ENCODE assay signal across 25 cellular contexts in genomic region chr7:104012815-104013214, GRCh38. TPM values are rescaled to one million over a fixed set of nuclear protein-coding genes. Genes with fewer than 3 reads are reported as not detected.
DNase-seq lines count a peak whose midpoint lies in the region; ATAC-seq and TF ChIP-seq lines count a peak whose summit lies in the region.
"Had no signal": no experiment of that assay in that cellular context is flagged by ENCODE, and none has a peak within 500 bp of the region (broad histone marks: within the 10 kb centered on the region; RNA-seq: fewer than 3 reads in every experiment).

No MANE protein-coding gene starts in this region.

- TF ChIP-seq CTCF in IMR-90 (conservative IDR thresholded peaks at IDR 0.05; ENCODE audit: low read depth, low read length) (no peak), LNCaP clone FGC (IDR thresholded peaks at IDR 0.05; ENCODE audit: control insufficient read depth, extremely low read depth, insufficient read depth) (no peak)

- H4K91ac ChIP-seq in IMR-90 (ENCODE audit: insufficient read depth, low read depth, low read length) = no peak overlapping the region

- no peaks in the 10 kb centered on the region for H3K27me3 ChIP-seq in IMR-90 (ENCODE audit: control insufficient read depth, insufficient read depth, low read length)
- H3K27me3 ChIP-seq: BE2C, BLaER1 had no signal

- H2BK15ac ChIP-seq in IMR-90 (ENCODE audit: low read depth, low read length) = no peak overlapping the region

- H3K4me2 ChIP-seq in IMR-90 (ENCODE audit: low read depth, low read length) = no peak overlapping the region
- H3K4me2 ChIP-seq: BLaER1 had no signal

- H3K9me3 ChIP-seq in IMR-90 (ENCODE audit: control insufficient read depth, insufficient read depth, low read length) = no peaks in the 10 kb centered on the region
- H3K9me3 ChIP-seq: BE2C, BLaER1 had no signal

- no peak for TF ChIP-seq RAD21 in IMR-90 (IDR thresholded peaks at IDR 0.05; ENCODE audit: low read length)

- no peak overlapping the region for H2AFZ ChIP-seq in IMR-90 (replicated peaks; ENCODE audit: low read length, poor library complexity)

- no peak overlapping the region for H4K5ac ChIP-seq in IMR-90 (ENCODE audit: low read depth, low read length)

- H3K4ac ChIP-seq in IMR-90 (ENCODE audit: low read depth, low read length) = no peak overlapping the region

- no CpG with 5 or more reads among the region's 1 CpG for WGBS in IMR-90 (ENCODE audit: extremely low coverage in 2 of 2, insufficient read length in 1 of 2), 2 experiments

- no peak overlapping the region for H3K23ac ChIP-seq in IMR-90 (ENCODE audit: low read depth, low read length)

- H3K9ac ChIP-seq in IMR-90 (ENCODE audit: low read depth, low read length) = no peak overlapping the region
- H3K9ac ChIP-seq: BLaER1 had no signal

- H3K27ac ChIP-seq in IMR-90 (ENCODE audit: insufficient read depth, low read length) = no peak overlapping the region
- H3K27ac ChIP-seq: BLaER1 had no signal

- no TSS peak for BruUV-seq in IMR-90 (replicated peaks; lab: Mats Ljungman, UMichigan)

- H3K4me1 ChIP-seq in IMR-90 (ENCODE audit: control insufficient read depth, insufficient read depth, low read length) = no peaks in the 10 kb centered on the region
- H3K4me1 ChIP-seq: BLaER1 had no signal

- in situ Hi-C loops in IMR-90 (cut with MboI; ENCODE audit: low sequenced_read_pairs) = no loop called here

- DNase-seq in IMR-90 (peak; percentile 2), LNCaP clone FGC (ENCODE audit: low read depth) (peak; percentile 23), fibroblast of gingiva (ENCODE audit: low read depth) (peak; percentile 3), UCSD-AML1 (lab: John Stamatoyannopoulos, UW; ENCODE audit: unreplicated experiment) (no peak), posterior vena cava (ENCODE audit: low spot score) (no peak), middle frontal gyrus (ENCODE audit: extremely low spot score, low spot score) (no peak)
- DNase-seq: 8988T; ACHN; BE2C; C1 segment of cervical spinal cord; CD4-positive, alpha-beta memory T cell; CD4-positive, CD25-positive, alpha-beta regulatory T cell; CD8-positive, alpha-beta memory T cell; COR-L47; DMS 273 treated with DMSO at 0.1 percent for 48 hours; DMS153; DMS53; DMS79; DND-41; EL; GDM1 had no signal

- H3K9me1 ChIP-seq in IMR-90 (ENCODE audit: insufficient read depth, low read length) = no peaks in the 10 kb centered on the region

- H3K4me3 ChIP-seq in IMR-90 (ENCODE audit: insufficient read depth, low read depth, low read length) (no peak overlapping the region), LNCaP clone FGC (ENCODE audit: low read depth, low read length) (no peak overlapping the region)
- H3K4me3 ChIP-seq: BLaER1, GM12878 had no signal

- POLR2A ChIA-PET in IMR-90 (lab: Charles Lee; ENCODE audit: unreplicated experiment) = no interaction called here

- intact Hi-C loops in IMR-90 (cut with micrococcal nuclease) = no loop called here
- intact Hi-C loops in posterior vena cava (cut with DNase I) = no loop called here

- no peak for TF ChIP-seq POLR2A in IMR-90 (IDR thresholded peaks at IDR 0.05; ENCODE audit: low read depth, low read length)

- ATAC-seq in IMR-90 (ENCODE audit: low read depth) = no peak
- ATAC-seq: GM12878 had no signal

- H2AK9ac ChIP-seq in IMR-90 (replicated peaks; ENCODE audit: low read depth, low read length, poor library complexity) = no peak overlapping the region

- H3K36me3 ChIP-seq in IMR-90 (ENCODE audit: control insufficient read depth, insufficient read depth, low read length) = no peaks in the 10 kb centered on the region
- H3K36me3 ChIP-seq: BE2C, BLaER1 had no signal

- dilution Hi-C loops in IMR-90 (cut with HindIII; ENCODE audit: low sequenced_read_pairs, unreplicated experiment) = no loop called here

- H2BK5ac ChIP-seq in IMR-90 (ENCODE audit: low read depth, low read length, poor library complexity, severe bottlenecking) = no peak overlapping the region

- CTCF ChIA-PET in IMR-90 (lab: Yijun Ruan, JAX) = no interaction called here

- H4K20me1 ChIP-seq in IMR-90 (ENCODE audit: insufficient read depth, low read length) = no peaks in the 10 kb centered on the region
- H4K20me1 ChIP-seq: BLaER1 had no signal

- H2BK120ac ChIP-seq in IMR-90 (ENCODE audit: low read depth, low read length) = no peak overlapping the region

- H4K8ac ChIP-seq in IMR-90 (ENCODE audit: low read depth in 2 of 2, low read length in 2 of 2) = no peak overlapping the region

- no peak overlapping the region for H3K56ac ChIP-seq in IMR-90 (ENCODE audit: extremely low read depth, insufficient read depth, low read length)

- H3K14ac ChIP-seq in IMR-90 (replicated peaks; ENCODE audit: low read depth, low read length) = no peak overlapping the region

- no peaks in the 10 kb centered on the region for H3K79me1 ChIP-seq in IMR-90 (ENCODE audit: low read depth in 1 of 2, low read length in 2 of 2)

- H2BK20ac ChIP-seq in IMR-90 (ENCODE audit: low read depth, low read length) = no peak overlapping the region

- H2AK5ac ChIP-seq in IMR-90 (ENCODE audit: low read depth, low read length) = no peak overlapping the region

- no peak overlapping the region for H3K18ac ChIP-seq in IMR-90 (ENCODE audit: low read depth, low read length)

TF ChIP-seq in IMR-90, 13 proteins besides CTCF, POLR2A, EP300 and RAD21:
- no peak for TF ChIP-seq RCOR1 (IDR thresholded peaks at IDR 0.05; ENCODE audit: insufficient replicate concordance, low read length)
- TF ChIP-seq NFE2L2 (IDR thresholded peaks at IDR 0.05; ENCODE audit: low read depth, low read length) = no peak
- no peak for TF ChIP-seq RFX5 (IDR thresholded peaks at IDR 0.05; ENCODE audit: low read depth, low read length)
- TF ChIP-seq CEBPB (IDR thresholded peaks at IDR 0.05; ENCODE audit: low read depth, low read length) = no peak
- TF ChIP-seq, protein P1, sequence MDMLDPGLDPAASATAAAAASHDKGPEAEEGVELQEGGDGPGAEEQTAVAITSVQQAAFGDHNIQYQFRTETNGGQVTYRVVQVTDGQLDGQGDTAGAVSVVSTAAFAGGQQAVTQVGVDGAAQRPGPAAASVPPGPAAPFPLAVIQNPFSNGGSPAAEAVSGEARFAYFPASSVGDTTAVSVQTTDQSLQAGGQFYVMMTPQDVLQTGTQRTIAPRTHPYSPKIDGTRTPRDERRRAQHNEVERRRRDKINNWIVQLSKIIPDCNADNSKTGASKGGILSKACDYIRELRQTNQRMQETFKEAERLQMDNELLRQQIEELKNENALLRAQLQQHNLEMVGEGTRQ (IDR thresholded peaks at IDR 0.05; ENCODE audit: low read depth, low read length) = no peak
- no peak for TF ChIP-seq MAZ (IDR thresholded peaks at IDR 0.05; ENCODE audit: borderline replicate concordance, low read depth, low read length)
- no peak for TF ChIP-seq FOS (IDR thresholded peaks at IDR 0.05; ENCODE audit: low read depth, low read length)
- TF ChIP-seq, protein P2, sequence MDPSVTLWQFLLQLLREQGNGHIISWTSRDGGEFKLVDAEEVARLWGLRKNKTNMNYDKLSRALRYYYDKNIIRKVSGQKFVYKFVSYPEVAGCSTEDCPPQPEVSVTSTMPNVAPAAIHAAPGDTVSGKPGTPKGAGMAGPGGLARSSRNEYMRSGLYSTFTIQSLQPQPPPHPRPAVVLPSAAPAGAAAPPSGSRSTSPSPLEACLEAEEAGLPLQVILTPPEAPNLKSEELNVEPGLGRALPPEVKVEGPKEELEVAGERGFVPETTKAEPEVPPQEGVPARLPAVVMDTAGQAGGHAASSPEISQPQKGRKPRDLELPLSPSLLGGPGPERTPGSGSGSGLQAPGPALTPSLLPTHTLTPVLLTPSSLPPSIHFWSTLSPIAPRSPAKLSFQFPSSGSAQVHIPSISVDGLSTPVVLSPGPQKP (IDR thresholded peaks at IDR 0.05; ENCODE audit: borderline replicate concordance, low read depth, low read length) = no peak
- TF ChIP-seq MXI1 (IDR thresholded peaks at IDR 0.05; ENCODE audit: borderline replicate concordance, low read depth, low read length) = no peak
- no peak for TF ChIP-seq CHD1 (IDR thresholded peaks at IDR 0.05; ENCODE audit: low read depth, low read length)
- TF ChIP-seq SMC3 (IDR thresholded peaks at IDR 0.05; ENCODE audit: low read depth, low read length) = no peak
- TF ChIP-seq BHLHE40 (IDR thresholded peaks at IDR 0.05; ENCODE audit: low read depth, low read length) = no peak
- TF ChIP-seq MAFK (IDR thresholded peaks at IDR 0.05; ENCODE audit: low read depth, low read length) = no peak

RNA-seq across cellular contexts. Expression of gene RELN, which starts 23.4 kb away (rescaled TPM):
- total RNA-seq in IMR-90 (2012; rRNA removed) = 19.4 and 23.7 TPM in 2 replicates
- polyA plus RNA-seq in IMR-90 (2012; rRNA removed) = 14.7 and 16.8 TPM in 2 replicates
- polyA plus RNA-seq in IMR-90 (2012; cell fraction: cytosol; rRNA removed) = 7.1 and 8.6 TPM in 2 replicates
- polyA plus RNA-seq in IMR-90 (2012; cell fraction: nucleus; rRNA removed; ENCODE audit: low replicate concordance) = 3.8 and 14.8 TPM in 2 replicates
- 1 to 10 TPM; 5.0 to 6.2 TPM for total RNA-seq in posterior vena cava
- total RNA-seq: A673; CD4-positive, alpha-beta memory T cell; CD4-positive, CD25-positive, alpha-beta regulatory T cell; CD8-positive, alpha-beta memory T cell had no signal
- polyA plus RNA-seq: CD14-positive monocyte; CD4-positive, alpha-beta memory T cell; CD4-positive, CD25-positive, alpha-beta regulatory T cell; CD8-positive, alpha-beta memory T cell; GM12878 had no signal

Comparison
In these comparisons a context has a peak if more than half of its experiments do, and no peak if none do; other contexts are left out.
1. DNase-seq: peak in IMR-90 (single experiment), LNCaP clone FGC (single experiment) and fibroblast of gingiva (single experiment); none in UCSD-AML1 (single experiment), posterior vena cava (single experiment) and middle frontal gyrus (single experiment).